In the genomic region with DNA sequence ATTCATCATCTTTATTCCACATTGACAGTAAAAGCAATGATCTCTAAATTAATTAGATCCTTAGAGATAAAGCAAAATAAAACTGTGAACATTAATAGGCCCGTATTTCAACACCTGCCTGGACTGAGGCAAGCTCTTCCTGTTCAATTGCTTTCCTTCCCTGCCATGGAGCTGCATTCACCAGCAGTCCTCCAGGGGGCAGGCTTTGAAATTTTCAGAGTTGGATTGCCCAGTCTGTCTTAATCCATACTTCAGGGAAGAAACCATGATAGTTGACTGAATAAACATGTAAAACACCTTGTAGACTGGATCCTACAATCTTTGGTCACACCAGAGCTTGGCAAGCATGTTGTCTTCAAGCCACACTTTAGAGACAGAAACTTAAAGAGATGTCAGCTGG, we compare ENCODE assay signal across 9 cellular contexts.
A peak's percentile ranks its signal among the peaks of the same experiment; 100 is the strongest.
DNase-seq lines count a peak whose midpoint lies in the region; ATAC-seq, FAIRE-seq and TF ChIP-seq lines count a peak whose summit lies in the region.
"Had no signal": no experiment of that assay in that cellular context is flagged by ENCODE, and none has a peak within 500 bp of the region (broad histone marks: within the 10 kb centered on the region; RNA-seq: fewer than 3 reads in every experiment).

No MANE protein-coding gene starts in this region.

- H3K4me2 ChIP-seq in astrocyte (ENCODE audit: low read length) = no peak overlapping the region

- no peak overlapping the region for H3K9ac ChIP-seq in astrocyte (ENCODE audit: low read length)

- H3K9me3 Mint-ChIP-seq in astrocyte (ENCODE audit: unreplicated experiment) = no peaks in the 10 kb centered on the region

- no peak overlapping the region for H3K27ac ChIP-seq in astrocyte (ENCODE audit: low read depth, low read length)

- no peaks in the 10 kb centered on the region for H3K27me3 Mint-ChIP-seq in astrocyte (ENCODE audit: low read depth, unreplicated experiment)

- no peaks in the 10 kb centered on the region for H3K79me2 ChIP-seq in astrocyte (ENCODE audit: insufficient read depth, low read length)

- H3K36me3 Mint-ChIP-seq in astrocyte (ENCODE audit: low read depth, unreplicated experiment) = no peaks in the 10 kb centered on the region

- peaks cover 8% of the 10 kb centered on the region for H3K4me1 Mint-ChIP-seq in astrocyte (ENCODE audit: low read depth, unreplicated experiment)

- ATAC-seq in HG02870 (IDR thresholded peaks at IDR 0.05; ENCODE audit: unreplicated experiment) (peak; percentile 67), mucosa of descending colon (peak; percentile 37)

- intact Hi-C loops in mucosa of descending colon (cut with DNase I, micrococcal nuclease) = no loop called here

- peak; percentile 43 for TF ChIP-seq CTCF in astrocyte (IDR thresholded peaks at IDR 0.05; ENCODE audit: insufficient read depth, low read depth, low read length)
- TF ChIP-seq CTCF in mucosa of descending colon (IDR thresholded peaks at IDR 0.05) = no peak

- no peaks in the 10 kb centered on the region for H4K20me1 ChIP-seq in astrocyte (ENCODE audit: insufficient read depth, low read length)

- no peak for FAIRE-seq in astrocyte (lab: Jason Lieb, UNC)
- FAIRE-seq: A204.1 had no signal

- H2AFZ ChIP-seq in astrocyte (ENCODE audit: low read depth, low read length) = no peak overlapping the region

- no peak overlapping the region for H3K27ac Mint-ChIP-seq in astrocyte (ENCODE audit: unreplicated experiment)

- no peak overlapping the region for H3K4me3 Mint-ChIP-seq in astrocyte (ENCODE audit: unreplicated experiment)

- H3K4me1 ChIP-seq in astrocyte (ENCODE audit: insufficient read depth, low read length) (peaks cover 4% of the 10 kb centered on the region), mucosa of descending colon (ENCODE audit: low read depth) (no peaks in the 10 kb centered on the region)

- H3K27me3 ChIP-seq in astrocyte (ENCODE audit: insufficient read depth, low read length) (no peaks in the 10 kb centered on the region), MG63 (no peaks in the 10 kb centered on the region)

- DNase-seq in DMS 273 (lab: John Stamatoyannopoulos, UW; ENCODE audit: unreplicated experiment) (peak; percentile 46), DMS 273 treated with DMSO at 0.1 percent for 48 hours (lab: John Stamatoyannopoulos, UW) (no peak), astrocyte (ENCODE audit: low read depth) (no peak), mucosa of descending colon (peak in 1 of 3 donors; percentile 13), T-helper 9 cell (no peak), MG63 (no peak)
- no peak for DNase-seq in activated T-cell treated with anti-CD3 and anti-CD28 coated beads, Interleukin-2, amount 50 U/mL, for 48 hours

- H3K4me3 ChIP-seq in astrocyte (ENCODE audit: insufficient read depth, low read depth, low read length) (no peak overlapping the region), mucosa of descending colon (no peak overlapping the region), MG63 (no peak overlapping the region)

- H3K9me3 ChIP-seq in astrocyte (ENCODE audit: insufficient read depth, low read depth, low read length) = no peaks in the 10 kb centered on the region
- no peaks in the 10 kb centered on the region for H3K9me3 ChIP-seq in mucosa of descending colon
- no peaks in the 10 kb centered on the region for H3K9me3 ChIP-seq in MG63

- H3K36me3 ChIP-seq in astrocyte (ENCODE audit: insufficient read depth, low read length) (no peaks in the 10 kb centered on the region), mucosa of descending colon (ENCODE audit: low read depth) (no peaks in the 10 kb centered on the region), MG63 (no peaks in the 10 kb centered on the region)
